Comparison of ENCODE assay signal across 11 cellular contexts in genomic region chr5:151092750-151093149, GRCh38. TPM values are rescaled to one million over a fixed set of nuclear protein-coding genes. Genes with fewer than 3 reads are reported as not detected.
DNase-seq lines count a peak whose midpoint lies in the region; ATAC-seq and TF ChIP-seq lines count a peak whose summit lies in the region.
"Had no signal": no experiment of that assay in that cellular context is flagged by ENCODE, and none has a peak within 500 bp of the region (broad histone marks: within the 10 kb centered on the region; RNA-seq: fewer than 3 reads in every experiment).

No MANE protein-coding gene starts in this region.

- no peaks in the 10 kb centered on the region for H3K9me3 Mint-ChIP-seq in activated T-cell treated with anti-CD3 and anti-CD28 coated beads, Interleukin-2, amount 50 U/mL, for 24 hours

- H3K36me3 ChIP-seq in tibial nerve = no peaks in the 10 kb centered on the region
- H3K36me3 ChIP-seq: heart right ventricle had no signal

- H3K4me1 ChIP-seq in tibial nerve = peaks cover 0 to 44% (median 42%) of the 10 kb centered on the region in 4 donors

- 70 to 86% methylated on average over 1 of the region's 1 CpG for WGBS in tibial nerve, 2 donors

- peaks cover 12% of the 10 kb centered on the region for H3K36me3 Mint-ChIP-seq in activated T-cell treated with anti-CD3 and anti-CD28 coated beads, Interleukin-2, amount 50 U/mL, for 24 hours (ENCODE audit: low read depth)

- no peaks in the 10 kb centered on the region for H3K9me3 ChIP-seq in tibial nerve
- H3K9me3 ChIP-seq: heart right ventricle had no signal

- intact Hi-C loops in posterior vena cava (cut with DNase I) = no loop called here

- TF ChIP-seq CTCF in fibroblast of villous mesenchyme (IDR thresholded peaks at IDR 0.05; ENCODE audit: insufficient read depth, low read depth, low read length) (no peak), tibial nerve (IDR thresholded peaks at IDR 0.05) (no peak)

- H3K27ac ChIP-seq in tibial nerve = peak overlapping the region in 3 of 4 donors; percentile 73 to 84 (median 75)

- TF ChIP-seq POLR2A in tibial nerve (IDR thresholded peaks at IDR 0.05) = no peak

- no peaks in the 10 kb centered on the region for H3K27me3 ChIP-seq in tibial nerve
- H3K27me3 ChIP-seq: heart right ventricle had no signal

- H3K4me3 ChIP-seq in fibroblast of villous mesenchyme (ENCODE audit: low read depth, low read length) (no peak overlapping the region), tibial nerve (no peak overlapping the region)
- H3K4me3 ChIP-seq: heart right ventricle had no signal

- ATAC-seq in HG02798 (IDR thresholded peaks at IDR 0.05; ENCODE audit: poor library complexity, unreplicated experiment) = no peak

- H3K4me1 Mint-ChIP-seq in activated T-cell treated with anti-CD3 and anti-CD28 coated beads, Interleukin-2, amount 50 U/mL, for 24 hours (ENCODE audit: low read depth) = peaks cover 57% of the 10 kb centered on the region

- H3K27ac Mint-ChIP-seq in activated T-cell treated with anti-CD3 and anti-CD28 coated beads, Interleukin-2, amount 50 U/mL, for 24 hours = peak overlapping the region; percentile 16

- peak in 1 of 2 donors; percentile 17 for TF ChIP-seq EP300 in tibial nerve (IDR thresholded peaks at IDR 0.05)

- no peaks in the 10 kb centered on the region for H3K27me3 Mint-ChIP-seq in activated T-cell treated with anti-CD3 and anti-CD28 coated beads, Interleukin-2, amount 50 U/mL, for 24 hours

- no peak for DNase-seq in activated T-cell treated with anti-CD3 and anti-CD28 coated beads, Interleukin-2, amount 50 U/mL, for 24 hours
- DNase-seq in activated T-cell treated with anti-CD3 and anti-CD28 coated beads, Interleukin-2, amount 50 U/mL, for 48 hours = no peak
- DNase-seq in SKM-1 (lab: John Stamatoyannopoulos, UW; ENCODE audit: unreplicated experiment) (peak; percentile 68), fibroblast of villous mesenchyme (ENCODE audit: low read depth) (peak; percentile 62), tibial nerve (ENCODE audit: low spot score in 2 of 2) (no peak), NCI-H345 treated with DMSO at 0.1 percent for 48 hours (lab: John Stamatoyannopoulos, UW; ENCODE audit: unreplicated experiment) (no peak), posterior vena cava (ENCODE audit: low spot score) (no peak)
- DNase-seq: activated CD8-positive, alpha-beta memory T cell treated with anti-CD3 and anti-CD28 coated beads, Interleukin-2, amount 50 U/mL, for 4 hours; heart right ventricle; Karpas-422 had no signal

- H3K4me3 Mint-ChIP-seq in activated T-cell treated with anti-CD3 and anti-CD28 coated beads, Interleukin-2, amount 50 U/mL, for 24 hours = no peak overlapping the region

RNA-seq across cellular contexts. Expression of gene TNIP1, which starts 11.9 kb away (rescaled TPM):
- total RNA-seq in fibroblast of villous mesenchyme (88.3 and 108 TPM in 2 replicates), tibial nerve (100 to 1,000 TPM in 1 of 4 donors, 10 to 100 TPM in 3; 91.2 to 108 (median 94.3) TPM), posterior vena cava (10 to 100 TPM; 56.7 to 77.5 TPM)

Comparison
In these comparisons a context has a peak if more than half of its experiments do, and no peak if none do; other contexts are left out.
1. DNase-seq: peak in SKM-1 (single experiment) and fibroblast of villous mesenchyme (single experiment); none in activated T-cell treated with anti-CD3 and anti-CD28 coated beads, Interleukin-2, amount 50 U/mL, for 24 hours (single experiment), activated T-cell treated with anti-CD3 and anti-CD28 coated beads, Interleukin-2, amount 50 U/mL, for 48 hours (0 of 2), tibial nerve (0 of 2), NCI-H345 treated with DMSO at 0.1 percent for 48 hours (single experiment) and posterior vena cava (single experiment).